8 cellular contexts compared by ENCODE assay signal in genomic region chr5:41843456-41844112, GRCh38. TPM values are rescaled to one million over a fixed set of nuclear protein-coding genes. Genes with fewer than 3 reads are reported as not detected.
DNase-seq lines count a peak whose midpoint lies in the region; ATAC-seq and TF ChIP-seq lines count a peak whose summit lies in the region.

No MANE protein-coding gene starts in this region.

- no peaks in the 10 kb centered on the region for H3K27me3 Mint-ChIP-seq in stimulated activated naive CD8-positive, alpha-beta T cell treated with anti-CD3 and anti-CD28 coated beads, Interleukin-15, amount 100 ng/mL, for 72 hours
- no peaks in the 10 kb centered on the region for H3K27me3 Mint-ChIP-seq in activated CD4-positive, alpha-beta memory T cell treated with anti-CD3 and anti-CD28 coated beads for 36 hours

- no peaks in the 10 kb centered on the region for H3K4me1 Mint-ChIP-seq in stimulated activated naive CD8-positive, alpha-beta T cell treated with anti-CD3 and anti-CD28 coated beads, Interleukin-15, amount 100 ng/mL, for 72 hours
- peaks cover 8% of the 10 kb centered on the region for H3K4me1 Mint-ChIP-seq in activated CD4-positive, alpha-beta memory T cell treated with anti-CD3 and anti-CD28 coated beads for 36 hours (ENCODE audit: low read depth)

- intact Hi-C loops in activated CD4-positive, alpha-beta memory T cell treated with anti-CD3 and anti-CD28 coated beads for 36 hours (cut with micrococcal nuclease), result loop anchor here (1.0 to 5.0 kb wide), 5 partner anchors 91 to 939 kb away; no protein-coding TSS in a partner anchor

- peaks cover 31% of the 10 kb centered on the region for H3K36me3 Mint-ChIP-seq in activated CD4-positive, alpha-beta memory T cell treated with anti-CD3 and anti-CD28 coated beads for 36 hours

- no peak overlapping the region for H3K27ac Mint-ChIP-seq in stimulated activated naive CD8-positive, alpha-beta T cell treated with anti-CD3 and anti-CD28 coated beads, Interleukin-15, amount 100 ng/mL, for 72 hours
- no peak overlapping the region for H3K27ac Mint-ChIP-seq in activated CD4-positive, alpha-beta memory T cell treated with anti-CD3 and anti-CD28 coated beads for 36 hours

- ATAC-seq in GM19452 (IDR thresholded peaks at IDR 0.05; ENCODE audit: unreplicated experiment) (peak; percentile 47), HG03439 (IDR thresholded peaks at IDR 0.05; ENCODE audit: unreplicated experiment) (peak; percentile 78)
- peak; percentile 63 for ATAC-seq in stimulated activated naive CD8-positive, alpha-beta T cell treated with anti-CD3 and anti-CD28 coated beads, Interleukin-15, amount 100 ng/mL, for 72 hours

- H3K4me3 Mint-ChIP-seq in stimulated activated naive CD8-positive, alpha-beta T cell treated with anti-CD3 and anti-CD28 coated beads, Interleukin-15, amount 100 ng/mL, for 72 hours, result no peak overlapping the region
- no peak overlapping the region for H3K4me3 Mint-ChIP-seq in activated CD4-positive, alpha-beta memory T cell treated with anti-CD3 and anti-CD28 coated beads for 36 hours

- peak; percentile 70 for TF ChIP-seq CTCF in astrocyte of the cerebellum (IDR thresholded peaks at IDR 0.05; ENCODE audit: low read depth, low read length, missing control alignments)

- POLR2A ChIA-PET in activated CD4-positive, alpha-beta memory T cell treated with anti-CD3 and anti-CD28 coated beads for 36 hours (lab: Charles Lee), result no interaction called here

- DNase-seq in DMS153 (lab: John Stamatoyannopoulos, UW) (peak; percentile 46), NCI-H460 (ENCODE audit: extremely low read depth, low read depth) (peak; percentile 57), astrocyte of the cerebellum (ENCODE audit: low read depth) (peak; percentile 55), iPS DF 4.7 (ENCODE audit: extremely low read depth, low spot score) (peak; percentile 46)
- DNase-seq in stimulated activated naive CD8-positive, alpha-beta T cell treated with anti-CD3 and anti-CD28 coated beads, Interleukin-15, amount 100 ng/mL, for 72 hours, result no peak
- no peak for DNase-seq in activated CD4-positive, alpha-beta memory T cell treated with anti-CD3 and anti-CD28 coated beads for 36 hours

- CTCF ChIA-PET in activated CD4-positive, alpha-beta memory T cell treated with anti-CD3 and anti-CD28 coated beads for 36 hours (lab: Charles Lee), result interaction anchor here (0.6 to 6.1 kb wide), 30 partner anchors 10 to 1895 kb away, joined by 3 to 34 read pairs (median 4); partner anchors contain the start of gene SELENOP

- in situ Hi-C loops in astrocyte of the cerebellum (cut with HindIII; ENCODE audit: low sequenced_read_pairs), result loop anchor here (25.0 kb wide), 2 partner anchors 581 to 931 kb away; partner anchors contain the start of gene C7

- no peak overlapping the region for H3K4me3 ChIP-seq in astrocyte of the cerebellum (ENCODE audit: low read depth, low read length)

- no peaks in the 10 kb centered on the region for H3K9me3 Mint-ChIP-seq in stimulated activated naive CD8-positive, alpha-beta T cell treated with anti-CD3 and anti-CD28 coated beads, Interleukin-15, amount 100 ng/mL, for 72 hours
- H3K9me3 Mint-ChIP-seq in activated CD4-positive, alpha-beta memory T cell treated with anti-CD3 and anti-CD28 coated beads for 36 hours, result no peaks in the 10 kb centered on the region

RNA-seq across cellular contexts. Expression of gene OXCT1, which starts 26.6 kb away (rescaled TPM):
- 27.2 and 27.9 TPM in 2 replicates for total RNA-seq in NCI-H460 (2014; rRNA removed; shearing (Covaris generic))
- 39.5 and 50.4 TPM in 2 replicates for polyA plus RNA-seq in NCI-H460 (2014; cell fraction: nucleus; rRNA removed)
- 100 to 1,000 TPM; 110 to 117 TPM for total RNA-seq in activated CD4-positive, alpha-beta memory T cell treated with anti-CD3 and anti-CD28 coated beads for 36 hours

Comparison
In these comparisons a context has a peak if more than half of its experiments do, and no peak if none do; other contexts are left out.
1. DNase-seq: peak in DMS153 (single experiment), NCI-H460 (single experiment), astrocyte of the cerebellum (single experiment) and iPS DF 4.7 (single experiment); none in stimulated activated naive CD8-positive, alpha-beta T cell treated with anti-CD3 and anti-CD28 coated beads, Interleukin-15, amount 100 ng/mL, for 72 hours (0 of 2) and activated CD4-positive, alpha-beta memory T cell treated with anti-CD3 and anti-CD28 coated beads for 36 hours (single experiment).
2. Peak in every context shown above with its lines, with median percentiles within 50 percentile points of each other: ATAC-seq.